ENCODE assay signal across 18 cellular contexts in the genomic region with DNA sequence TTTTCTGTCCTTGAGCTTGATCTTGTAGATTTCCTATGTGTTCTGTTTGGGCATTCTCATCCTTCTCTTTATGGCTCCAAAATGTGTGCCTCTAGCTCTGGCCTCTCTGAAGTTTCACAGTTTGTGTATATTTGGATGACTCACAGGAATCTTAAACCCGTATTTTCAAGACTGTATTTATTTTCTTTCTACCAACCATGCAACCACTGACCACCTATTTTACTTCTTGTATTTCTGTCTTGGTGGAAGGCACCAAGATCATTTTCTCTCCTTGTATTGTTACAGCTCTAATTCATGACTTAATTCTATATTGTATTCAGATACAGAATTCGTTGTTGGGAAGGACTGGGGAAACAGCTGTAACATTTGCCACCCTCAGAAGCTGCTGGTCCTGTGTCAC. TPM values are rescaled to one million over a fixed set of nuclear protein-coding genes. Genes with fewer than 3 reads are reported as not detected.
A peak's percentile ranks its signal among the peaks of the same experiment; 100 is the strongest.
DNase-seq lines count a peak whose midpoint lies in the region; ATAC-seq, FAIRE-seq and TF ChIP-seq lines count a peak whose summit lies in the region.
"Had no signal": no experiment of that assay in that cellular context is flagged by ENCODE, and none has a peak within 500 bp of the region (broad histone marks: within the 10 kb centered on the region; RNA-seq: fewer than 3 reads in every experiment).

No MANE protein-coding gene starts in this region.

- no peak for DNase-seq in GM12891 (ENCODE audit: insufficient read length, low spot score)
- no peak for DNase-seq in RWPE2 (ENCODE audit: low spot score)
- DNase-seq in fibroblast of gingiva (ENCODE audit: low read depth) = peak; percentile 59
- peak; percentile 44 for DNase-seq in renal cortical epithelial cell (ENCODE audit: low read depth)
- DNase-seq in stimulated activated CD4-positive, alpha-beta T cell treated with anti-CD3 and anti-CD28 coated beads, Interleukin-2, amount 100 ng/mL, for 24 hours = no peak
- no peak for DNase-seq in stimulated activated CD4-positive, alpha-beta T cell treated with anti-CD3 and anti-CD28 coated beads, Interleukin-4, amount 100 ng/mL, for 1 hour
- no peak for DNase-seq in occipital lobe (lab: John Stamatoyannopoulos, UW)
- DNase-seq: activated CD4-positive, alpha-beta T cell treated with anti-CD3 and anti-CD28 coated beads, Interleukin-2, amount 50 U/mL, for 1 hour; activated naive CD8-positive, alpha-beta T cell treated with anti-CD3 and anti-CD28 coated beads, Interleukin-2, amount 50 U/mL, for 24 hours; activated T-cell treated with anti-CD3 and anti-CD28 coated beads, Interleukin-2, amount 50 U/mL, for 4 hours; mucosa of descending colon; NCI-H1436 treated with DMSO at 0.1 percent for 48 hours; NCI-H524; upper lobe of left lung had no signal

- peaks cover 53% of the 10 kb centered on the region for H3K36me3 ChIP-seq in RWPE2 (ENCODE audit: low read depth)

- no peaks in the 10 kb centered on the region for H3K9me3 ChIP-seq in RWPE2 (ENCODE audit: severe bottlenecking)
- H3K9me3 ChIP-seq: mucosa of descending colon, upper lobe of left lung had no signal

- H3K4me1 ChIP-seq in RWPE2 (ENCODE audit: insufficient read depth, poor library complexity, severe bottlenecking) = peaks cover 58% of the 10 kb centered on the region

- TF ChIP-seq CTCF in RWPE2 (IDR thresholded peaks at IDR 0.05; ENCODE audit: poor library complexity, severe bottlenecking) = no peak

- no peaks in the 10 kb centered on the region for H3K27me3 ChIP-seq in RWPE2 (ENCODE audit: insufficient read depth, poor library complexity, severe bottlenecking)
- H3K27me3 ChIP-seq: upper lobe of left lung had no signal

- FAIRE-seq in GM12891 (lab: Jason Lieb, UNC) = peak; percentile 9
- FAIRE-seq: frontal cortex had no signal

- peak; percentile 11; the same call in 1 of the 3 replicates for ATAC-seq in RWPE2 (ENCODE audit: low read depth)
- ATAC-seq: activated naive CD8-positive, alpha-beta T cell treated with anti-CD3 and anti-CD28 coated beads, Interleukin-2, amount 50 U/mL, for 24 hours; activated T-cell treated with anti-CD3 and anti-CD28 coated beads, Interleukin-2, amount 50 U/mL, for 4 hours; mucosa of descending colon; Panc1 had no signal

- no peak overlapping the region for H3K4me3 ChIP-seq in RWPE2 (ENCODE audit: severe bottlenecking)
- H3K4me3 ChIP-seq: mucosa of descending colon, upper lobe of left lung had no signal

- peak overlapping the region; percentile 55 for H3K27ac ChIP-seq in RWPE2 (ENCODE audit: poor library complexity, severe bottlenecking)
- H3K27ac ChIP-seq: C4-2B, KMS-11, upper lobe of left lung had no signal

- no peak for TF ChIP-seq POLR2A in GM12891 (IDR thresholded peaks at IDR 0.05; ENCODE audit: low read depth, low read length)

TF ChIP-seq in GM12891, 5 proteins besides CTCF, POLR2A, EP300 and RAD21:
- TF ChIP-seq SPI1 (IDR thresholded peaks at IDR 0.05; ENCODE audit: low read depth, low read length) (no peak), POLR2AphosphoS5 (IDR thresholded peaks at IDR 0.05; ENCODE audit: low read depth, low read length) (no peak), TAF1 (IDR thresholded peaks at IDR 0.05; ENCODE audit: low read depth, low read length) (no peak), PAX5 (IDR thresholded peaks at IDR 0.05; ENCODE audit: insufficient read depth, low read length, severe bottlenecking) (no peak), POU2F2 (IDR thresholded peaks at IDR 0.05; ENCODE audit: low read depth, low read length) (no peak)

RNA-seq across cellular contexts. Expression of gene ACSL3, which starts 39.5 kb away (rescaled TPM):
- 21.6 TPM for polyA plus RNA-seq in GM12891 (2012; ENCODE audit: low read depth, missing spikeins)
- total RNA-seq in renal cortical epithelial cell (65.8 and 150 TPM in 2 replicates), occipital lobe (255 TPM)

Comparison
In these comparisons a context has a peak if more than half of its experiments do, and no peak if none do; other contexts are left out.
1. DNase-seq: peak in fibroblast of gingiva (single experiment) and renal cortical epithelial cell (single experiment); none in GM12891 (single experiment), RWPE2 (single experiment), stimulated activated CD4-positive, alpha-beta T cell treated with anti-CD3 and anti-CD28 coated beads, Interleukin-2, amount 100 ng/mL, for 24 hours (0 of 2), stimulated activated CD4-positive, alpha-beta T cell treated with anti-CD3 and anti-CD28 coated beads, Interleukin-4, amount 100 ng/mL, for 1 hour (single experiment) and occipital lobe (single experiment).